ENCODE assay signal across 1 cellular context in genomic region chr17:41860254-41860931, GRCh38.
TF ChIP-seq lines count a peak whose summit lies in the region.

No MANE protein-coding gene starts in this region.

TF ChIP-seq in GM23338, 12 proteins besides CTCF, POLR2A, EP300 and RAD21 (continued from another document):
- TF ChIP-seq, protein P1, sequence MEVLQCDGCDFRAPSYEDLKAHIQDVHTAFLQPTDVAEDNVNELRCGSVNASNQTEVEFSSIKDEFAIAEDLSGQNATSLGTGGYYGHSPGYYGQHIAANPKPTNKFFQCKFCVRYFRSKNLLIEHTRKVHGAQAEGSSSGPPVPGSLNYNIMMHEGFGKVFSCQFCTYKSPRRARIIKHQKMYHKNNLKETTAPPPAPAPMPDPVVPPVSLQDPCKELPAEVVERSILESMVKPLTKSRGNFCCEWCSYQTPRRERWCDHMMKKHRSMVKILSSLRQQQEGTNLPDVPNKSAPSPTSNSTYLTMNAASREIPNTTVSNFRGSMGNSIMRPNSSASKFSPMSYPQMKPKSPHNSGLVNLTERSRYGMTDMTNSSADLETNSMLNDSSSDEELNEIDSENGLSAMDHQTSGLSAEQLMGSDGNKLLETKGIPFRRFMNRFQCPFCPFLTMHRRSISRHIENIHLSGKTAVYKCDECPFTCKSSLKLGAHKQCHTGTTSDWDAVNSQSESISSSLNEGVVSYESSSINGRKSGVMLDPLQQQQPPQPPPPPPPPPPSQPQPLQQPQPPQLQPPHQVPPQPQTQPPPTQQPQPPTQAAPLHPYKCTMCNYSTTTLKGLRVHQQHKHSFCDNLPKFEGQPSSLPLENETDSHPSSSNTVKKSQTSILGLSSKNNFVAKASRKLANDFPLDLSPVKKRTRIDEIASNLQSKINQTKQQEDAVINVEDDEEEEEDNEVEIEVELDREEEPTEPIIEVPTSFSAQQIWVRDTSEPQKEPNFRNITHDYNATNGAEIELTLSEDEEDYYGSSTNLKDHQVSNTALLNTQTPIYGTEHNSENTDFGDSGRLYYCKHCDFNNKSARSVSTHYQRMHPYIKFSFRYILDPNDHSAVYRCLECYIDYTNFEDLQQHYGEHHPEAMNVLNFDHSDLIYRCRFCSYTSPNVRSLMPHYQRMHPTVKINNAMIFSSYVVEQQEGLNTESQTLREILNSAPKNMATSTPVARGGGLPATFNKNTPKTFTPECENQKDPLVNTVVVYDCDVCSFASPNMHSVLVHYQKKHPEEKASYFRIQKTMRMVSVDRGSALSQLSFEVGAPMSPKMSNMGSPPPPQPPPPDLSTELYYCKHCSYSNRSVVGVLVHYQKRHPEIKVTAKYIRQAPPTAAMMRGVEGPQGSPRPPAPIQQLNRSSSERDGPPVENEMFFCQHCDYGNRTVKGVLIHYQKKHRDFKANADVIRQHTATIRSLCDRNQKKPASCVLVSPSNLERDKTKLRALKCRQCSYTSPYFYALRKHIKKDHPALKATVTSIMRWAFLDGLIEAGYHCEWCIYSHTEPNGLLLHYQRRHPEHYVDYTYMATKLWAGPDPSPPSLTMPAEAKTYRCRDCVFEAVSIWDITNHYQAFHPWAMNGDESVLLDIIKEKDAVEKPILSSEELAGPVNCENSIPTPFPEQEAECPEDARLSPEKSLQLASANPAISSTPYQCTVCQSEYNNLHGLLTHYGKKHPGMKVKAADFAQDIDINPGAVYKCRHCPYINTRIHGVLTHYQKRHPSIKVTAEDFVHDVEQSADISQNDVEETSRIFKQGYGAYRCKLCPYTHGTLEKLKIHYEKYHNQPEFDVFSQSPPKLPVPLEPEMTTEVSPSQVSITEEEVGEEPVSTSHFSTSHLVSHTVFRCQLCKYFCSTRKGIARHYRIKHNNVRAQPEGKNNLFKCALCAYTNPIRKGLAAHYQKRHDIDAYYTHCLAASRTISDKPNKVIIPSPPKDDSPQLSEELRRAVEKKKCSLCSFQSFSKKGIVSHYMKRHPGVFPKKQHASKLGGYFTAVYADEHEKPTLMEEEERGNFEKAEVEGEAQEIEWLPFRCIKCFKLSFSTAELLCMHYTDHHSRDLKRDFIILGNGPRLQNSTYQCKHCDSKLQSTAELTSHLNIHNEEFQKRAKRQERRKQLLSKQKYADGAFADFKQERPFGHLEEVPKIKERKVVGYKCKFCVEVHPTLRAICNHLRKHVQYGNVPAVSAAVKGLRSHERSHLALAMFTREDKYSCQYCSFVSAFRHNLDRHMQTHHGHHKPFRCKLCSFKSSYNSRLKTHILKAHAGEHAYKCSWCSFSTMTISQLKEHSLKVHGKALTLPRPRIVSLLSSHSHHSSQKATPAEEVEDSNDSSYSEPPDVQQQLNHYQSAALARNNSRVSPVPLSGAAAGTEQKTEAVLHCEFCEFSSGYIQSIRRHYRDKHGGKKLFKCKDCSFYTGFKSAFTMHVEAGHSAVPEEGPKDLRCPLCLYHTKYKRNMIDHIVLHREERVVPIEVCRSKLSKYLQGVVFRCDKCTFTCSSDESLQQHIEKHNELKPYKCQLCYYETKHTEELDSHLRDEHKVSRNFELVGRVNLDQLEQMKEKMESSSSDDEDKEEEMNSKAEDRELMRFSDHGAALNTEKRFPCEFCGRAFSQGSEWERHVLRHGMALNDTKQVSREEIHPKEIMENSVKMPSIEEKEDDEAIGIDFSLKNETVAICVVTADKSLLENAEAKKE (CRISPR knock-in tag; IDR thresholded peaks at IDR 0.05), result no peak
- TF ChIP-seq POLR2AphosphoS5 (IDR thresholded peaks at IDR 0.05; ENCODE audit: low read depth) (no peak), ETS1 (IDR thresholded peaks at IDR 0.05) (no peak), EZH2 (IDR thresholded peaks at IDR 0.05; ENCODE audit: low read depth, unreplicated experiment) (no peak), CREB1 (CRISPR knock-in tag; IDR thresholded peaks at IDR 0.05; ENCODE audit: low read depth) (no peak), STAT1 (IDR thresholded peaks at IDR 0.05; ENCODE audit: unreplicated experiment) (no peak), ZNF331 (CRISPR knock-in tag; IDR thresholded peaks at IDR 0.05; ENCODE audit: low read depth) (no peak), JUNB (IDR thresholded peaks at IDR 0.05; ENCODE audit: unreplicated experiment) (no peak), ZNF114 (CRISPR knock-in tag; IDR thresholded peaks at IDR 0.05) (no peak), EZH2phosphoT487 (IDR thresholded peaks at IDR 0.05; ENCODE audit: unreplicated experiment) (no peak)
- TF ChIP-seq, protein P2, sequence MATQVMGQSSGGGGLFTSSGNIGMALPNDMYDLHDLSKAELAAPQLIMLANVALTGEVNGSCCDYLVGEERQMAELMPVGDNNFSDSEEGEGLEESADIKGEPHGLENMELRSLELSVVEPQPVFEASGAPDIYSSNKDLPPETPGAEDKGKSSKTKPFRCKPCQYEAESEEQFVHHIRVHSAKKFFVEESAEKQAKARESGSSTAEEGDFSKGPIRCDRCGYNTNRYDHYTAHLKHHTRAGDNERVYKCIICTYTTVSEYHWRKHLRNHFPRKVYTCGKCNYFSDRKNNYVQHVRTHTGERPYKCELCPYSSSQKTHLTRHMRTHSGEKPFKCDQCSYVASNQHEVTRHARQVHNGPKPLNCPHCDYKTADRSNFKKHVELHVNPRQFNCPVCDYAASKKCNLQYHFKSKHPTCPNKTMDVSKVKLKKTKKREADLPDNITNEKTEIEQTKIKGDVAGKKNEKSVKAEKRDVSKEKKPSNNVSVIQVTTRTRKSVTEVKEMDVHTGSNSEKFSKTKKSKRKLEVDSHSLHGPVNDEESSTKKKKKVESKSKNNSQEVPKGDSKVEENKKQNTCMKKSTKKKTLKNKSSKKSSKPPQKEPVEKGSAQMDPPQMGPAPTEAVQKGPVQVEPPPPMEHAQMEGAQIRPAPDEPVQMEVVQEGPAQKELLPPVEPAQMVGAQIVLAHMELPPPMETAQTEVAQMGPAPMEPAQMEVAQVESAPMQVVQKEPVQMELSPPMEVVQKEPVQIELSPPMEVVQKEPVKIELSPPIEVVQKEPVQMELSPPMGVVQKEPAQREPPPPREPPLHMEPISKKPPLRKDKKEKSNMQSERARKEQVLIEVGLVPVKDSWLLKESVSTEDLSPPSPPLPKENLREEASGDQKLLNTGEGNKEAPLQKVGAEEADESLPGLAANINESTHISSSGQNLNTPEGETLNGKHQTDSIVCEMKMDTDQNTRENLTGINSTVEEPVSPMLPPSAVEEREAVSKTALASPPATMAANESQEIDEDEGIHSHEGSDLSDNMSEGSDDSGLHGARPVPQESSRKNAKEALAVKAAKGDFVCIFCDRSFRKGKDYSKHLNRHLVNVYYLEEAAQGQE (IDR thresholded peaks at IDR 0.05; ENCODE audit: unreplicated experiment), result no peak
